Comparison of ENCODE assay signal across 8 cellular contexts in genomic region chr6:85643530-85644373, GRCh38. TPM values are rescaled to one million over a fixed set of nuclear protein-coding genes. Genes with fewer than 3 reads are reported as not detected.
DNase-seq lines count a peak whose midpoint lies in the region; ATAC-seq and TF ChIP-seq lines count a peak whose summit lies in the region.

No MANE protein-coding gene starts in this region.

- POLR2A ChIA-PET in CD8-positive, alpha-beta T cell (lab: Charles Lee), result interaction anchor here (0.8 to 11.9 kb wide), 13 partner anchors 9 to 194 kb away, joined by 3 to 475 read pairs (median 8); partner anchors contain the start of genes NT5E and SNX14

- H3K27me3 ChIP-seq in CD8-positive, alpha-beta T cell (ENCODE audit: insufficient read depth, low read length), result no peaks in the 10 kb centered on the region
- no peaks in the 10 kb centered on the region for H3K27me3 ChIP-seq in endodermal cell (ENCODE audit: control insufficient read depth, insufficient read depth, low read length, poor library complexity, severe bottlenecking)

- TF ChIP-seq CTCF in CD8-positive, alpha-beta T cell (IDR thresholded peaks at IDR 0.05), result no peak
- TF ChIP-seq CTCF in endodermal cell (conservative IDR thresholded peaks at IDR 0.05), result no peak

- H3K9me3 Mint-ChIP-seq in CD8-positive, alpha-beta T cell, result no peaks in the 10 kb centered on the region
- peaks cover 13% of the 10 kb centered on the region for H3K9me3 Mint-ChIP-seq in endodermal cell

- H3K4me3 ChIP-seq in CD8-positive, alpha-beta T cell (ENCODE audit: low read depth, low read length), result peak overlapping the region; percentile 94
- peak overlapping the region; percentile 88 for H3K4me3 ChIP-seq in endodermal cell (ENCODE audit: low read length)
- peak overlapping the region; percentile 59 for H3K4me3 ChIP-seq in mesodermal cell (ENCODE audit: extremely low read depth, insufficient read depth, low read length, poor library complexity, severe bottlenecking)

- H3K9ac ChIP-seq in endodermal cell (ENCODE audit: extremely low read depth, low read length, poor library complexity, severe bottlenecking), result peak overlapping the region; percentile 95

- H3K27ac ChIP-seq in CD8-positive, alpha-beta T cell (ENCODE audit: low read depth, low read length), result peak overlapping the region; percentile 98
- H3K27ac ChIP-seq in endodermal cell (ENCODE audit: low read depth, low read length), result peak overlapping the region; percentile 100
- H3K27ac ChIP-seq in mesodermal cell (ENCODE audit: low read depth, low read length, severe bottlenecking), result peak overlapping the region; percentile 99

- H3K36me3 Mint-ChIP-seq in CD8-positive, alpha-beta T cell, result peaks cover 35% of the 10 kb centered on the region
- peaks cover 29% of the 10 kb centered on the region for H3K36me3 Mint-ChIP-seq in endodermal cell (ENCODE audit: low read depth)

- no peaks in the 10 kb centered on the region for H3K9me3 ChIP-seq in CD8-positive, alpha-beta T cell (ENCODE audit: low read length)
- peaks cover 17% of the 10 kb centered on the region for H3K9me3 ChIP-seq in endodermal cell (ENCODE audit: control insufficient read depth, low read length)
- no peaks in the 10 kb centered on the region for H3K9me3 ChIP-seq in mesodermal cell (ENCODE audit: control insufficient read depth, low read length)

- H3K4me3 Mint-ChIP-seq in CD8-positive, alpha-beta T cell, result peak overlapping the region; percentile 91
- peak overlapping the region; percentile 97 for H3K4me3 Mint-ChIP-seq in endodermal cell

- intact Hi-C loops in CD8-positive, alpha-beta T cell (cut with DNase I, micrococcal nuclease), result loop anchor here (1.0 to 5.0 kb wide), 4 partner anchors 35 to 1416 kb away; partner anchors contain the start of genes CEP162 (in 1 of the 2) and NT5E (in 1 of the 2)

- no peaks in the 10 kb centered on the region for H3K27me3 Mint-ChIP-seq in CD8-positive, alpha-beta T cell (ENCODE audit: low read depth)
- H3K27me3 Mint-ChIP-seq in endodermal cell (ENCODE audit: insufficient read depth), result no peaks in the 10 kb centered on the region

- H3K27ac Mint-ChIP-seq in CD8-positive, alpha-beta T cell, result peak overlapping the region; percentile 96
- H3K27ac Mint-ChIP-seq in endodermal cell, result peak overlapping the region; percentile 95

- H3K4me1 Mint-ChIP-seq in CD8-positive, alpha-beta T cell (ENCODE audit: low read depth), result peaks cover 40% of the 10 kb centered on the region
- H3K4me1 Mint-ChIP-seq in endodermal cell, result peaks cover 27% of the 10 kb centered on the region

- peak; percentile 25 for ATAC-seq in CD8-positive, alpha-beta T cell
- peak; percentile 46 for ATAC-seq in GM19463 (IDR thresholded peaks at IDR 0.05; ENCODE audit: unreplicated experiment)

- H3K36me3 ChIP-seq in CD8-positive, alpha-beta T cell (ENCODE audit: insufficient read depth, low read length), result peaks cover 2% of the 10 kb centered on the region
- H3K36me3 ChIP-seq in endodermal cell (ENCODE audit: control insufficient read depth, insufficient read depth, low read length), result peaks cover 25% of the 10 kb centered on the region
- H3K36me3 ChIP-seq in mesodermal cell (ENCODE audit: control insufficient read depth, insufficient read depth, low read length), result peaks cover 27% of the 10 kb centered on the region

- peaks cover 32% of the 10 kb centered on the region for H3K4me1 ChIP-seq in CD8-positive, alpha-beta T cell (ENCODE audit: insufficient read depth, low read length)
- H3K4me1 ChIP-seq in endodermal cell (ENCODE audit: control insufficient read depth, insufficient read depth, low read length) (no peaks in the 10 kb centered on the region), mesodermal cell (ENCODE audit: control insufficient read depth, insufficient read depth, low read length, poor library complexity, severe bottlenecking) (peaks cover 5% of the 10 kb centered on the region)

- peak; percentile 32 to 75 (median 64) for DNase-seq in CD8-positive, alpha-beta T cell
- DNase-seq in HK-2 (ENCODE audit: unreplicated experiment) (peak; percentile 90), NCI-H82 (lab: John Stamatoyannopoulos, UW) (peak; percentile 87), endodermal cell (peak; percentile 96)
- DNase-seq in activated CD8-positive, alpha-beta memory T cell treated with anti-CD3 and anti-CD28 coated beads for 24 hours, result peak; percentile 93
- DNase-seq in stimulated activated CD8-positive, alpha-beta memory T cell treated with anti-CD3 and anti-CD28 coated beads, Interleukin-15, amount 100 ng/mL, for 24 hours (ENCODE audit: low read depth), result peak; percentile 53

- 0% methylated on average over 5 to 66 of the region's 76 CpGs for WGBS in endodermal cell (ENCODE audit: insufficient coverage in 1 of 2, insufficient read length in 1 of 2), 2 experiments
- WGBS in mesodermal cell (ENCODE audit: insufficient coverage in 2 of 2), 2 experiments, result 0% methylated on average over 51 to 55 of the region's 76 CpGs

- CTCF ChIA-PET in CD8-positive, alpha-beta T cell (lab: Charles Lee), result interaction anchor here (1.4 to 2.8 kb wide), 4 partner anchors 27 to 35 kb away, joined by 7 to 17 read pairs (median 15); no protein-coding TSS in a partner anchor

RNA-seq across cellular contexts. Expression of gene SYNCRIP, which starts 1.1 kb away (rescaled TPM):
- 10 to 100 TPM; 64.0 to 64.3 TPM for total RNA-seq in CD8-positive, alpha-beta T cell
- total RNA-seq in endodermal cell, result 100 to 1,000 TPM; 121 to 123 TPM
- polyA plus RNA-seq in endodermal cell (2013, experiment 1 of 2), result 118 TPM
- polyA plus RNA-seq in endodermal cell (2013, experiment 2 of 2), result 104 TPM
- polyA plus RNA-seq in mesodermal cell (2013, experiment 1 of 2), result 90.6 TPM
- 104 TPM for polyA plus RNA-seq in mesodermal cell (2013, experiment 2 of 2)

RNA-seq across cellular contexts. Expression of gene SNX14, which starts 50.1 kb away (rescaled TPM):
- 10 to 100 TPM; 34.2 to 38.1 TPM for total RNA-seq in CD8-positive, alpha-beta T cell
- 10 to 100 TPM; 61.3 to 69.6 TPM for total RNA-seq in endodermal cell
- polyA plus RNA-seq in endodermal cell (2013, experiment 1 of 2), result 45.1 TPM
- 50.0 TPM for polyA plus RNA-seq in endodermal cell (2013, experiment 2 of 2)
- 82.2 TPM for polyA plus RNA-seq in mesodermal cell (2013, experiment 1 of 2)
- 87.9 TPM for polyA plus RNA-seq in mesodermal cell (2013, experiment 2 of 2)

Comparison
In these comparisons a context has a peak if more than half of its experiments do, and no peak if none do; other contexts are left out.
1. Peak in every context shown above with its lines: DNase-seq, ATAC-seq, H3K4me3 ChIP-seq and H3K27ac ChIP-seq.